ENCODE assay signal across 32 cellular contexts in genomic region chr16:68681038-68681437, GRCh38. TPM values are rescaled to one million over a fixed set of nuclear protein-coding genes. Genes with fewer than 3 reads are reported as not detected.
"Had no signal": no experiment of that assay in that cellular context is flagged by ENCODE, and none has a peak within 500 bp of the region (broad histone marks: within the 10 kb centered on the region; RNA-seq: fewer than 3 reads in every experiment).

No MANE protein-coding gene starts in this region.

- H3K36me3 ChIP-seq: neutrophil, ovary, transverse colon, upper lobe of right lung, uterus had no signal

- H3K9me3 ChIP-seq: neutrophil, ovary, psoas muscle, spleen, suprapubic skin, testis, tibial artery, transverse colon, upper lobe of right lung, uterus had no signal

- H2AFZ ChIP-seq: parathyroid adenoma had no signal

- H3K9ac ChIP-seq: parathyroid adenoma had no signal

- H3K4me2 ChIP-seq: smooth muscle cell had no signal

- DNase-seq: naive thymus-derived CD8-positive, alpha-beta T cell; nephron progenitor cell; nucleus accumbens; ovary; psoas muscle; right cardiac atrium; spleen; stimulated activated CD4-positive, alpha-beta T cell treated with anti-CD3 and anti-CD28 coated beads, Interleukin-12 subunit alpha, Interleukin-12 subunit beta, amount 100 ng/mL, for 4 hours; stimulated activated CD4-positive, alpha-beta T cell treated with anti-CD3 and anti-CD28 coated beads, Interleukin-1b, Interleukin-23, amount 100 ng/mL, for 48 hours; stimulated activated CD4-positive, alpha-beta T cell treated with anti-CD3 and anti-CD28 coated beads, Interleukin-4, amount 100 ng/mL, for 1 hour; stimulated activated CD4-positive, alpha-beta T cell treated with anti-CD3 and anti-CD28 coated beads, Interleukin-4, amount 100 ng/mL, for 4 hours; stimulated activated CD8-positive, alpha-beta memory T cell treated with anti-CD3 and anti-CD28 coated beads, Interleukin-4, amount 100 ng/mL, for 48 hours; stimulated activated naive CD4-positive, alpha-beta T cell; stimulated activated naive CD8-positive, alpha-beta T cell treated with anti-CD3 and anti-CD28 coated beads, Interleukin-15, amount 100 ng/mL, for 72 hours; stimulated activated naive CD8-positive, alpha-beta T cell treated with anti-CD3 and anti-CD28 coated beads, Interleukin-15, Interleukin-2, amounts not matched to agents 100 U/mL and 50 U/mL, for 24 hours; substantia nigra; testis; tibial artery; transverse colon; upper lobe of right lung; uterus had no signal

- H3K27ac Mint-ChIP-seq: naive thymus-derived CD8-positive, alpha-beta T cell; nephron progenitor cell; progenitor cell of endocrine pancreas; stimulated activated memory B cell treated with anti-CD40 and anti-IgM and Interleukin-4, amounts not matched to agents 10 μg/mL and 1 μg/mL and 100 μg/mL, for 72 hours; stimulated activated naive CD8-positive, alpha-beta T cell treated with anti-CD3 and anti-CD28 coated beads, Interleukin-15, amount 100 ng/mL, for 72 hours; type B pancreatic cell had no signal

- ATAC-seq: naive thymus-derived CD8-positive, alpha-beta T cell; natural killer cell treated with Interleukin-12 subunit alpha and Interleukin-12 subunit beta and Interleukin-15 and Interleukin-18, amount 100 ng/mL, for 72 hours; psoas muscle; right cardiac atrium; sciatic nerve; stimulated activated memory B cell treated with anti-CD40 and anti-IgM and Interleukin-4, amounts not matched to agents 10 μg/mL and 1 μg/mL and 100 μg/mL, for 72 hours; stimulated activated naive CD8-positive, alpha-beta T cell treated with anti-CD3 and anti-CD28 coated beads, Interleukin-15, amount 100 ng/mL, for 72 hours; stimulated activated naive CD8-positive, alpha-beta T cell treated with anti-CD3 and anti-CD28 coated beads, Interleukin-15, Interleukin-2, amounts not matched to agents 100 U/mL and 50 U/mL, for 24 hours; upper lobe of right lung had no signal

- H3K4me3 ChIP-seq: ovary, psoas muscle, skin epidermis, smooth muscle cell, spleen, suprapubic skin, testis, tibial artery, transverse colon, upper lobe of right lung, uterus had no signal

- H3K4me3 Mint-ChIP-seq: naive thymus-derived CD8-positive, alpha-beta T cell; natural killer cell treated with Interleukin-12 subunit alpha and Interleukin-12 subunit beta and Interleukin-15 and Interleukin-18, amount 100 ng/mL, for 72 hours; nephron progenitor cell; neural crest cell; stimulated activated memory B cell treated with anti-CD40 and anti-IgM and Interleukin-4, amounts not matched to agents 10 μg/mL and 1 μg/mL and 100 μg/mL, for 72 hours; stimulated activated naive CD8-positive, alpha-beta T cell treated with anti-CD3 and anti-CD28 coated beads, Interleukin-15, amount 100 ng/mL, for 72 hours; type B pancreatic cell had no signal

- H3K79me2 ChIP-seq: parathyroid adenoma had no signal

- H3K4me1 Mint-ChIP-seq: naive thymus-derived CD8-positive, alpha-beta T cell; nephron progenitor cell; neural crest cell; stimulated activated memory B cell treated with anti-CD40 and anti-IgM and Interleukin-4, amounts not matched to agents 10 μg/mL and 1 μg/mL and 100 μg/mL, for 72 hours; stimulated activated naive CD8-positive, alpha-beta T cell treated with anti-CD3 and anti-CD28 coated beads, Interleukin-15, amount 100 ng/mL, for 72 hours had no signal

- H3K27me3 ChIP-seq: neutrophil, ovary, spleen, suprapubic skin, testis, transverse colon, upper lobe of right lung, uterus had no signal

- H3K27ac ChIP-seq: neutrophil, ovary, parathyroid adenoma, psoas muscle, skin epidermis, spleen, suprapubic skin, testis, tibial artery, transverse colon, upper lobe of right lung, uterus had no signal

- H3K4me1 ChIP-seq: parathyroid adenoma, psoas muscle, spleen, suprapubic skin, testis, tibial artery, transverse colon, upper lobe of right lung, uterus had no signal

- H3K9me3 Mint-ChIP-seq: naive thymus-derived CD8-positive, alpha-beta T cell; natural killer cell treated with Interleukin-12 subunit alpha and Interleukin-12 subunit beta and Interleukin-15 and Interleukin-18, amount 100 ng/mL, for 72 hours; neural crest cell; stimulated activated memory B cell treated with anti-CD40 and anti-IgM and Interleukin-4, amounts not matched to agents 10 μg/mL and 1 μg/mL and 100 μg/mL, for 72 hours; stimulated activated naive CD8-positive, alpha-beta T cell treated with anti-CD3 and anti-CD28 coated beads, Interleukin-15, amount 100 ng/mL, for 72 hours; type B pancreatic cell had no signal

- H3K36me3 Mint-ChIP-seq: naive thymus-derived CD8-positive, alpha-beta T cell; natural killer cell treated with Interleukin-12 subunit alpha and Interleukin-12 subunit beta and Interleukin-15 and Interleukin-18, amount 100 ng/mL, for 72 hours; stimulated activated memory B cell treated with anti-CD40 and anti-IgM and Interleukin-4, amounts not matched to agents 10 μg/mL and 1 μg/mL and 100 μg/mL, for 72 hours had no signal

- H3K27me3 Mint-ChIP-seq: progenitor cell of endocrine pancreas; stimulated activated naive CD8-positive, alpha-beta T cell treated with anti-CD3 and anti-CD28 coated beads, Interleukin-15, amount 100 ng/mL, for 72 hours; type B pancreatic cell had no signal

RNA-seq across cellular contexts. Expression of gene CDH3, which starts 35.9 kb away (rescaled TPM):
- total RNA-seq: psoas muscle had no signal
- polyA plus RNA-seq: naive thymus-derived CD8-positive, alpha-beta T cell had no signal

RNA-seq across cellular contexts. Expression of gene CDH1, which starts 56.1 kb away (rescaled TPM):
- total RNA-seq: naive thymus-derived CD8-positive, alpha-beta T cell; right cardiac atrium had no signal
